ENCODE assay signal across 15 cellular contexts in genomic region chr16:12341423-12341822, GRCh38.
DNase-seq lines count a peak whose midpoint lies in the region; ATAC-seq and TF ChIP-seq lines count a peak whose summit lies in the region.
"Had no signal": no experiment of that assay in that cellular context is flagged by ENCODE, and none has a peak within 500 bp of the region (broad histone marks: within the 10 kb centered on the region; RNA-seq: fewer than 3 reads in every experiment).

No MANE protein-coding gene starts in this region.

- TF ChIP-seq CTCF in AG10803 (conservative IDR thresholded peaks at IDR 0.05; ENCODE audit: low read length) (peak; percentile 34), HCT116 (IDR thresholded peaks at IDR 0.05 in 2 of 3, conservative IDR thresholded peaks at IDR 0.05 in 1 of 3; ENCODE audit: borderline replicate concordance in 1 of 3, insufficient read depth in 1 of 3, low read depth in 2 of 3, low read length in 2 of 3) (0 out of 6 replicates have a peak, but pooled peaks of 1 of the 3 experiments have one; percentile 15), WTC11 (IDR thresholded peaks at IDR 0.05) (no peak)

- H3K4me1 Mint-ChIP-seq in activated T-helper 17 cell treated with anti-CD3 and anti-CD28 coated beads, Interleukin-2, amount 50 U/mL, for 72 hours = no peaks in the 10 kb centered on the region
- peaks cover 8% of the 10 kb centered on the region for H3K4me1 Mint-ChIP-seq in WTC11

- TF ChIP-seq POLR2A in HCT116 (IDR thresholded peaks at IDR 0.05; ENCODE audit: borderline replicate concordance, extremely low read depth, insufficient read depth, insufficient read length) = no peak

- H3K9me3 Mint-ChIP-seq in activated T-helper 17 cell treated with anti-CD3 and anti-CD28 coated beads, Interleukin-2, amount 50 U/mL, for 72 hours = no peaks in the 10 kb centered on the region
- H3K9me3 Mint-ChIP-seq in WTC11 = no peaks in the 10 kb centered on the region

- POLR2A ChIA-PET in HCT116 (lab: Charles Lee) = no interaction called here
- POLR2A ChIA-PET in WTC11 (lab: Charles Lee) = no interaction called here

- RAD21 ChIA-PET in HCT116 (lab: Charles Lee; ENCODE audit: low non-redundant PET in 1 of 2, low total read pairs in 2 of 2, uncharacterized antibody in 2 of 2, unreplicated experiment in 2 of 2) = no interaction called here

- no peaks in the 10 kb centered on the region for H3K36me3 ChIP-seq in HCT116 (ENCODE audit: control insufficient read depth in 1 of 2, insufficient read depth in 2 of 2, low read length in 2 of 2)

- no peak overlapping the region for H2AFZ ChIP-seq in HCT116 (ENCODE audit: low read depth, low read length, poor library complexity, severe bottlenecking)

- no peaks in the 10 kb centered on the region for H3K9me2 ChIP-seq in HCT116 (ENCODE audit: insufficient read depth)

- DNase-seq in AG10803 (ENCODE audit: low read depth) = peak; percentile 77
- DNase-seq in HCT116 (ENCODE audit: low read depth, low spot score) = peak; percentile 68
- peak; percentile 74 for DNase-seq in islet precursor cell
- no peak for DNase-seq in T-helper 9 cell
- no peak for DNase-seq in stimulated activated CD4-positive, alpha-beta T cell treated with anti-CD3 and anti-CD28 coated beads, Interleukin-15, amount 100 ng/mL, for 24 hours
- DNase-seq in NCI-H187 treated with DMSO at 0.1 percent for 48 hours (lab: John Stamatoyannopoulos, UW) = no peak
- DNase-seq in WTC11 (ENCODE audit: low spot score) = no peak
- DNase-seq: activated CD8-positive, alpha-beta memory T cell treated with anti-CD3 and anti-CD28 coated beads for 24 hours; aorta; DMS79; GOT3; midbrain; stimulated activated CD4-positive, alpha-beta T cell treated with anti-CD3 and anti-CD28 coated beads, Interleukin-12 subunit alpha, Interleukin-12 subunit beta, amount 100 ng/mL, for 4 hours; stimulated activated naive CD4-positive, alpha-beta T cell had no signal

- H3K4me3 Mint-ChIP-seq in activated T-helper 17 cell treated with anti-CD3 and anti-CD28 coated beads, Interleukin-2, amount 50 U/mL, for 72 hours = no peak overlapping the region
- H3K4me3 Mint-ChIP-seq in WTC11 = no peak overlapping the region

- no peak overlapping the region for H3K27ac ChIP-seq in HCT116 (ENCODE audit: low read depth, low read length)

- no peaks in the 10 kb centered on the region for H3K27me3 Mint-ChIP-seq in activated T-helper 17 cell treated with anti-CD3 and anti-CD28 coated beads, Interleukin-2, amount 50 U/mL, for 72 hours
- no peaks in the 10 kb centered on the region for H3K27me3 Mint-ChIP-seq in WTC11 (ENCODE audit: low read depth)

- no peaks in the 10 kb centered on the region for H3K9me3 ChIP-seq in HCT116 (ENCODE audit: control insufficient read depth in 1 of 2, insufficient read depth in 1 of 2, low read depth in 1 of 2, low read length in 2 of 2)

- CTCF ChIA-PET in HCT116 (lab: Charles Lee) (interaction anchor here (1.0 to 1.3 kb wide), 3 partner anchors 10 to 246 kb away, joined by 3 to 9 read pairs (median 4); no protein-coding TSS in a partner anchor), WTC11 (lab: Charles Lee) (interaction anchor here (0.9 kb wide), 1 partner anchor 79 kb away, joined by 3 read pairs; no protein-coding TSS in a partner anchor)

- peaks cover 14 to 27% of the 10 kb centered on the region in 2 experiments for H3K4me1 ChIP-seq in HCT116 (ENCODE audit: control insufficient read depth in 1 of 2, insufficient read depth in 2 of 2, low read length in 2 of 2)

- peak overlapping the region; percentile 66 for H3K4me2 ChIP-seq in HCT116 (ENCODE audit: low read length)

- ATAC-seq in HCT116 (peak; percentile 85), WTC11 (no peak)
- ATAC-seq in activated T-helper 17 cell treated with anti-CD3 and anti-CD28 coated beads, Interleukin-2, amount 50 U/mL, for 72 hours (replicated peaks) = peak; percentile 40

- no peak overlapping the region for H3K27ac Mint-ChIP-seq in activated T-helper 17 cell treated with anti-CD3 and anti-CD28 coated beads, Interleukin-2, amount 50 U/mL, for 72 hours
- no peak overlapping the region for H3K27ac Mint-ChIP-seq in WTC11

- H3K4me3 ChIP-seq in AG10803 (ENCODE audit: low read length) = no peak overlapping the region
- peak overlapping the region in 1 of 2 experiments; percentile 26; a peak in 2 of 4 replicates for H3K4me3 ChIP-seq in HCT116 (replicated peaks in 1 of 2; ENCODE audit: low read depth in 1 of 2, low read length in 2 of 2)

- H3K27me3 ChIP-seq in HCT116 (ENCODE audit: insufficient read depth, low read length) = no peaks in the 10 kb centered on the region

- no peak overlapping the region for H3K9ac ChIP-seq in HCT116 (ENCODE audit: low read length)

- no peaks in the 10 kb centered on the region for H3K79me2 ChIP-seq in HCT116 (ENCODE audit: insufficient read depth, low read length)

- peak; percentile 51 for TF ChIP-seq RAD21 in HCT116 (IDR thresholded peaks at IDR 0.05; ENCODE audit: low read depth)

- H4K20me1 ChIP-seq in HCT116 (ENCODE audit: insufficient read depth) = no peaks in the 10 kb centered on the region

- H3K36me3 Mint-ChIP-seq in activated T-helper 17 cell treated with anti-CD3 and anti-CD28 coated beads, Interleukin-2, amount 50 U/mL, for 72 hours (ENCODE audit: low read depth) = no peaks in the 10 kb centered on the region
- H3K36me3 Mint-ChIP-seq in WTC11 = no peaks in the 10 kb centered on the region

- BruUV-seq in HCT116 (replicated peaks; lab: Mats Ljungman, UMichigan) = no TSS peak

- intact Hi-C loops in HCT116 (cut with micrococcal nuclease) = loop anchor here (2.0 to 10.0 kb wide), 7 partner anchors 51 to 1531 kb away; no protein-coding TSS in a partner anchor

TF ChIP-seq in HCT116, 20 proteins besides CTCF, POLR2A, EP300 and RAD21 (continues in another document):
- TF ChIP-seq EZH2 (IDR thresholded peaks at IDR 0.05) (no peak), MAX (IDR thresholded peaks at IDR 0.05) (no peak), YY1 (IDR thresholded peaks at IDR 0.05; ENCODE audit: extremely low read depth, insufficient replicate concordance, low read depth, low read length) (no peak), ZNF274 (IDR thresholded peaks at IDR 0.05; ENCODE audit: low read depth, low read length) (no peak), TCF7L2 (IDR thresholded peaks at IDR 0.05; ENCODE audit: borderline replicate concordance, extremely low read depth, insufficient read depth, insufficient read length) (no peak), CBX3 (IDR thresholded peaks at IDR 0.05; ENCODE audit: low read depth) (peak; percentile 33; the same call in 1 of the 2 replicates), JUND (IDR thresholded peaks at IDR 0.05) (peak; percentile 69), SP1 (IDR thresholded peaks at IDR 0.05; ENCODE audit: low read depth) (peak; percentile 59), SIN3A (IDR thresholded peaks at IDR 0.05; ENCODE audit: low read depth) (no peak), EZH2phosphoT487 (IDR thresholded peaks at IDR 0.05; ENCODE audit: borderline replicate concordance) (no peak), POLR2AphosphoS5 (IDR thresholded peaks at IDR 0.05; ENCODE audit: low read depth, low read length) (peak; percentile 35; the same call in 1 of the 2 replicates), ELF1 (IDR thresholded peaks at IDR 0.05; ENCODE audit: borderline replicate concordance, low read depth) (no peak)

TF ChIP-seq in WTC11, 78 proteins besides CTCF, POLR2A, EP300 and RAD21 (continues in another document):
- TF ChIP-seq STAT6 (CRISPR knock-in tag; conservative IDR thresholded peaks at IDR 0.05; ENCODE audit: low read depth) = no peak
- TF ChIP-seq FOXP1 (CRISPR knock-in tag; IDR thresholded peaks at IDR 0.05; ENCODE audit: borderline replicate concordance) = no peak
- no peak for TF ChIP-seq MXD4 (CRISPR knock-in tag; IDR thresholded peaks at IDR 0.05; ENCODE audit: borderline replicate concordance)
- no peak for TF ChIP-seq SMAD3 (CRISPR knock-in tag; IDR thresholded peaks at IDR 0.05; ENCODE audit: borderline replicate concordance)
- no peak for TF ChIP-seq ZNF425 (CRISPR knock-in tag; conservative IDR thresholded peaks at IDR 0.05)
- no peak for TF ChIP-seq TP53 (CRISPR knock-in tag; IDR thresholded peaks at IDR 0.05)
- TF ChIP-seq ZNF138 (CRISPR knock-in tag; conservative IDR thresholded peaks at IDR 0.05) = no peak
- TF ChIP-seq RELA (CRISPR knock-in tag; IDR thresholded peaks at IDR 0.05; ENCODE audit: borderline replicate concordance) = no peak
- no peak for TF ChIP-seq ATF1 (CRISPR knock-in tag; IDR thresholded peaks at IDR 0.05)
- TF ChIP-seq GTF2I (CRISPR knock-in tag; conservative IDR thresholded peaks at IDR 0.05) = no peak

Comparison
In these comparisons a context has a peak if more than half of its experiments do, and no peak if none do; other contexts are left out.
1. DNase-seq: peak in AG10803 (single experiment), HCT116 (single experiment) and islet precursor cell (single experiment); none in T-helper 9 cell (single experiment), stimulated activated CD4-positive, alpha-beta T cell treated with anti-CD3 and anti-CD28 coated beads, Interleukin-15, amount 100 ng/mL, for 24 hours (single experiment), NCI-H187 treated with DMSO at 0.1 percent for 48 hours (single experiment) and WTC11 (single experiment).